In genomic region chr12:67382206-67382871, GRCh38 we compare ENCODE assay signal across 24 cellular contexts.
DNase-seq lines count a peak whose midpoint lies in the region; ATAC-seq, FAIRE-seq and TF ChIP-seq lines count a peak whose summit lies in the region.
"Had no signal": no experiment of that assay in that cellular context is flagged by ENCODE, and none has a peak within 500 bp of the region (broad histone marks: within the 10 kb centered on the region; RNA-seq: fewer than 3 reads in every experiment).

No MANE protein-coding gene starts in this region.

- H3K27me3 ChIP-seq in GM12878 (replicated peaks in 1 of 2; ENCODE audit: control insufficient read depth in 2 of 2, insufficient read depth in 2 of 2, low read length in 1 of 2): no peaks in the 10 kb centered on the region
- H3K27me3 ChIP-seq: testis had no signal

- in situ Hi-C loops in GM13976 (cut with MboI; ENCODE audit: low sequenced_read_pairs, unreplicated experiment) (no loop called here), GM12878 (cut with MboI) (no loop called here)

- no peak for FAIRE-seq in GM12878 (lab: Jason Lieb, UNC)
- FAIRE-seq: colon, K562 had no signal

- WGBS in GM12878 (ENCODE audit: insufficient coverage, insufficient replicate concordance, low lambda C conversion rate, missing lambda C conversion rate): 31% methylated on average over 5 of the region's 5 CpGs

- no peaks in the 10 kb centered on the region; the same call in 2 of the 3 replicates for H3K9me3 ChIP-seq in GM12878 (replicated peaks; ENCODE audit: control insufficient read depth, insufficient read depth, low read length)
- H3K9me3 ChIP-seq: testis had no signal

- intact Hi-C loops in GM12878 (cut with micrococcal nuclease; ENCODE audit: unreplicated experiment): no loop called here

- no peak for TF ChIP-seq EP300 in GM12878 (IDR thresholded peaks at IDR 0.05; ENCODE audit: borderline replicate concordance in 1 of 2, control insufficient read depth in 1 of 2, low read depth in 2 of 2, low read length in 2 of 2)

- no peak for TF ChIP-seq POLR2A in GM12878 (IDR thresholded peaks at IDR 0.05; ENCODE audit: low read depth, low read length)

- H2AFZ ChIP-seq in GM12878 (ENCODE audit: control insufficient read depth, low read depth, low read length): no peak overlapping the region

- POLR2A ChIA-PET in GM12878 (lab: Charles Lee): no interaction called here

- H3K4me1 ChIP-seq in GM12878 (ENCODE audit: control insufficient read depth, insufficient read depth, low read length): no peaks in the 10 kb centered on the region
- H3K4me1 ChIP-seq: testis had no signal

- TF ChIP-seq RAD21 in GM12878 (IDR thresholded peaks at IDR 0.05; ENCODE audit: insufficient read depth, low read depth, low read length): no peak

- RAD21 ChIA-PET in GM12878 (lab: Charles Lee; ENCODE audit: unreplicated experiment): no interaction called here

- no TSS peak for BruUV-seq in GM12878 (replicated peaks; lab: Mats Ljungman, UMichigan)

- CTCF ChIA-PET in GM12878 (lab: Yijun Ruan, JAX): interaction anchor here (1.1 kb wide), 1 partner anchor 561 kb away, joined by 4 read pairs; no protein-coding TSS in a partner anchor

- H4K20me1 ChIP-seq in GM12878 (ENCODE audit: control insufficient read depth, insufficient read depth): no peaks in the 10 kb centered on the region

- no peak overlapping the region for H3K9ac ChIP-seq in GM12878 (ENCODE audit: control insufficient read depth, insufficient read depth, low read length)

- no peak overlapping the region for H3K4me2 ChIP-seq in GM12878 (ENCODE audit: control insufficient read depth, insufficient read depth)

- H3K36me3 ChIP-seq in GM12878 (ENCODE audit: control insufficient read depth in 2 of 2, insufficient read depth in 2 of 2, low read length in 1 of 2): no peaks in the 10 kb centered on the region

- no peak overlapping the region for H3K27ac ChIP-seq in GM12878 (ENCODE audit: control insufficient read depth, insufficient read depth)
- H3K27ac ChIP-seq: SK-N-MC, testis, VCaP had no signal

- TF ChIP-seq CTCF in GM13976 (IDR thresholded peaks at IDR 0.05; ENCODE audit: borderline replicate concordance, control extremely low read depth, extremely low read depth, insufficient read depth, missing control alignments) (no peak), GM12878 (IDR thresholded peaks at IDR 0.05 in 2 of 3, conservative IDR thresholded peaks at IDR 0.05 in 1 of 3; ENCODE audit: control insufficient read depth in 2 of 3, extremely low read depth in 1 of 3, insufficient read depth in 1 of 3, low read depth in 3 of 3, low read length in 3 of 3) (no peak), foreskin fibroblast (IDR thresholded peaks at IDR 0.05; ENCODE audit: low read depth, low read length) (no peak)

- H3K79me2 ChIP-seq in GM12878 (ENCODE audit: control insufficient read depth, insufficient read depth, low read length): no peaks in the 10 kb centered on the region

- peak; percentile 9 for DNase-seq in GM13976 (ENCODE audit: low spot score)
- no peak for DNase-seq in GM12878 (ENCODE audit: low read depth, low spot score)
- DNase-seq in foreskin fibroblast: peak; percentile 9 to 28
- peak; percentile 77 for DNase-seq in stromal cell of bone marrow (ENCODE audit: low read depth)
- DNase-seq in hippocampal formation (lab: John Stamatoyannopoulos, UW): no peak
- DNase-seq in stimulated activated naive CD4-positive, alpha-beta T cell (lab: John Stamatoyannopoulos, UW): no peak
- DNase-seq: activated CD4-positive, alpha-beta T cell treated with anti-CD3 and anti-CD28 coated beads, Interleukin-2, amount 10 ng/mL, durations not matched to agents 24 days and 14 days; AML-193; DMS79; effector memory CD4-positive, alpha-beta T cell; GOT3; left ventricle myocardium superior; midbrain; NCI-H187; RPMI8226; testis had no signal

- ATAC-seq in GM12878 (no peak), HG03159 (IDR thresholded peaks at IDR 0.05; ENCODE audit: unreplicated experiment) (no peak), GM21447 (IDR thresholded peaks at IDR 0.05; ENCODE audit: unreplicated experiment) (no peak)
- ATAC-seq: esophagus mucosa; K562; left ventricle myocardium superior; stimulated activated effector memory CD8-positive, alpha-beta T cell treated with anti-CD3 and anti-CD28 coated beads, Interleukin-12 subunit alpha, Interleukin-12 subunit beta, amount 100 ng/mL, for 72 hours had no signal

- SMC1A ChIA-PET in GM12878 (lab: Charles Lee; ENCODE audit: uncharacterized antibody, unreplicated experiment): interaction anchor here (0.9 kb wide), 1 partner anchor 10 kb away, joined by 6 read pairs; no protein-coding TSS in a partner anchor

- H3K4me3 ChIP-seq in GM12878 (no peak overlapping the region), foreskin fibroblast (ENCODE audit: low read depth in 1 of 2, low read length in 2 of 2) (no peak overlapping the region)
- H3K4me3 ChIP-seq: K562, SK-N-MC, testis had no signal

TF ChIP-seq in GM12878, 131 proteins besides CTCF, POLR2A, EP300 and RAD21:
- no peak for TF ChIP-seq NFXL1 (IDR thresholded peaks at IDR 0.05; ENCODE audit: borderline replicate concordance)
- 0 out of 4 replicates have a peak, but pooled peaks have one; percentile 14 to 15 for TF ChIP-seq IKZF2 (IDR thresholded peaks at IDR 0.05)
- 0 out of 2 replicates have a peak, but pooled peaks have one; percentile 19 for TF ChIP-seq IKZF1 (conservative IDR thresholded peaks at IDR 0.05)
- no peak for TF ChIP-seq IRF5 (IDR thresholded peaks at IDR 0.05; ENCODE audit: borderline replicate concordance)
- peak; percentile 1; the same call in 1 of the 2 replicates for TF ChIP-seq RUNX3 (IDR thresholded peaks at IDR 0.05; ENCODE audit: low read length)

Comparison
In these comparisons a context has a peak if more than half of its experiments do, and no peak if none do; other contexts are left out.
1. DNase-seq: peak in GM13976 (single experiment), foreskin fibroblast (2 of 2) and stromal cell of bone marrow (single experiment); none in GM12878 (single experiment), hippocampal formation (0 of 2) and stimulated activated naive CD4-positive, alpha-beta T cell (0 of 6).